In the genomic region with DNA sequence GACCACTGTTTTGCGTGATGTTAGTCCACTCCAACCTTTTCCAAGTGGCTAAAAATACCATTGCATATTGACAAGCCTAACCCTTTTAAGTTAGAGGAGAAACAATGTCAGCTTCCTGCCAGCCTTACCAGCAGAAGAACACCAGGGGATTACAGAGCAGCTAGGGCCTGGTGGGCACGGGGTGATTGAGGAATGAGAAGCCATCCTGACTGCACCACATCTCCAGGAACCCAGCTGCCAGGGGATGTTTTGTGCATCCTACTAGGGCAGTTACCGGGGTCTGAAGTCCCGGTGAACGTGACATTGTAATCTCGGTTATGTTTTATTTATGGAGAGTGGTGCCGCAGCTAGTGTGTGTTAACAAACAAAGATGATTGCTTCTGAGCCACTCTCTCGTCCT, we compare ENCODE assay signal across 18 cellular contexts.
DNase-seq lines count a peak whose midpoint lies in the region; ATAC-seq and TF ChIP-seq lines count a peak whose summit lies in the region.
"Had no signal": no experiment of that assay in that cellular context is flagged by ENCODE, and none has a peak within 500 bp of the region (broad histone marks: within the 10 kb centered on the region; RNA-seq: fewer than 3 reads in every experiment).

No MANE protein-coding gene starts in this region.

- H3K4me1 Mint-ChIP-seq in endodermal cell (no peaks in the 10 kb centered on the region), type B pancreatic cell (ENCODE audit: unreplicated experiment) (no peaks in the 10 kb centered on the region), chondrocyte (ENCODE audit: low read depth) (no peaks in the 10 kb centered on the region)

- H3K27ac Mint-ChIP-seq in endodermal cell (no peak overlapping the region), type B pancreatic cell (no peak overlapping the region), chondrocyte (ENCODE audit: unreplicated experiment) (no peak overlapping the region)
- H3K27ac Mint-ChIP-seq: CD4-positive, alpha-beta T cell had no signal

- H3K4me3 Mint-ChIP-seq in endodermal cell: no peak overlapping the region
- H3K4me3 Mint-ChIP-seq in type B pancreatic cell: no peak overlapping the region
- H3K4me3 Mint-ChIP-seq in chondrocyte (ENCODE audit: unreplicated experiment): no peak overlapping the region
- H3K4me3 Mint-ChIP-seq: CD4-positive, alpha-beta T cell had no signal

- H3K27me3 Mint-ChIP-seq in endodermal cell (ENCODE audit: insufficient read depth) (no peaks in the 10 kb centered on the region), type B pancreatic cell (no peaks in the 10 kb centered on the region), chondrocyte (ENCODE audit: low read depth) (peaks cover 26% of the 10 kb centered on the region)
- H3K27me3 Mint-ChIP-seq: CD4-positive, alpha-beta T cell had no signal

- 91 to 93% methylated on average over 8 of the region's 8 CpGs for WGBS in endodermal cell (ENCODE audit: insufficient coverage in 1 of 2, insufficient read length in 1 of 2), 2 experiments

- DNase-seq in activated CD8-positive, alpha-beta memory T cell treated with anti-CD3 and anti-CD28 coated beads, Interleukin-2, amount 50 U/mL, for 48 hours: peak; percentile 23
- DNase-seq in activated CD8-positive, alpha-beta memory T cell treated with anti-CD3 and anti-CD28 coated beads, Interleukin-2, amount 50 U/mL, for 4 hours: no peak
- peak; percentile 22 for DNase-seq in endodermal cell
- peak; percentile 28 for DNase-seq in retina
- DNase-seq in type B pancreatic cell (ENCODE audit: extremely low spot score, unreplicated experiment): peak; percentile 39
- no peak for DNase-seq in chondrocyte (ENCODE audit: low spot score)
- DNase-seq: CD4-positive, alpha-beta T cell; COR-L47; DMS79; Karpas-422; NCI-H1417 treated with DMSO at 0.1 percent for 48 hours; NCI-H1930; NCI-H2227 treated with DMSO at 0.1 percent for 48 hours; NCI-H510A; NCI-H82; SJCRH30 had no signal

- H3K27ac ChIP-seq in endodermal cell (ENCODE audit: low read depth, low read length): no peak overlapping the region
- H3K27ac ChIP-seq: Peyer's patch, SJCRH30 had no signal

- H3K9me3 ChIP-seq in endodermal cell (ENCODE audit: control insufficient read depth, low read length): no peaks in the 10 kb centered on the region
- H3K9me3 ChIP-seq: Peyer's patch, SJCRH30 had no signal

- no peak overlapping the region for H3K9ac ChIP-seq in endodermal cell (ENCODE audit: extremely low read depth, low read length, poor library complexity, severe bottlenecking)

- H3K9me3 Mint-ChIP-seq in endodermal cell (no peaks in the 10 kb centered on the region), type B pancreatic cell (no peaks in the 10 kb centered on the region), chondrocyte (ENCODE audit: low read depth) (no peaks in the 10 kb centered on the region)
- H3K9me3 Mint-ChIP-seq: CD4-positive, alpha-beta T cell had no signal

- H3K36me3 Mint-ChIP-seq in endodermal cell (ENCODE audit: low read depth): no peaks in the 10 kb centered on the region
- H3K36me3 Mint-ChIP-seq in type B pancreatic cell: no peaks in the 10 kb centered on the region
- H3K36me3 Mint-ChIP-seq in chondrocyte (ENCODE audit: low read depth): no peaks in the 10 kb centered on the region

- H3K36me3 ChIP-seq in endodermal cell (ENCODE audit: control insufficient read depth, insufficient read depth, low read length): no peaks in the 10 kb centered on the region
- H3K36me3 ChIP-seq: Peyer's patch, SJCRH30 had no signal

- ATAC-seq in HG03460 (IDR thresholded peaks at IDR 0.05; ENCODE audit: unreplicated experiment): no peak

- H3K27me3 ChIP-seq in endodermal cell (ENCODE audit: control insufficient read depth, insufficient read depth, low read length, poor library complexity, severe bottlenecking): no peaks in the 10 kb centered on the region
- H3K27me3 ChIP-seq: Peyer's patch, SJCRH30 had no signal

- H3K4me1 ChIP-seq in endodermal cell (ENCODE audit: control insufficient read depth, insufficient read depth, low read length): no peaks in the 10 kb centered on the region
- H3K4me1 ChIP-seq: Peyer's patch had no signal

- TF ChIP-seq CTCF in endodermal cell (conservative IDR thresholded peaks at IDR 0.05) (no peak), type B pancreatic cell (conservative IDR thresholded peaks at IDR 0.05) (no peak), chondrocyte (IDR thresholded peaks at IDR 0.05) (no peak)

- no peak overlapping the region for H3K4me3 ChIP-seq in endodermal cell (ENCODE audit: low read length)
- H3K4me3 ChIP-seq: Peyer's patch, SJCRH30 had no signal

Comparison
In these comparisons a context has a peak if more than half of its experiments do, and no peak if none do; other contexts are left out.
1. DNase-seq: peak in activated CD8-positive, alpha-beta memory T cell treated with anti-CD3 and anti-CD28 coated beads, Interleukin-2, amount 50 U/mL, for 48 hours (single experiment), endodermal cell (single experiment), retina (single experiment) and type B pancreatic cell (single experiment); none in activated CD8-positive, alpha-beta memory T cell treated with anti-CD3 and anti-CD28 coated beads, Interleukin-2, amount 50 U/mL, for 4 hours (single experiment) and chondrocyte (single experiment).